ENCODE assay signal across 8 cellular contexts in the genomic region with DNA sequence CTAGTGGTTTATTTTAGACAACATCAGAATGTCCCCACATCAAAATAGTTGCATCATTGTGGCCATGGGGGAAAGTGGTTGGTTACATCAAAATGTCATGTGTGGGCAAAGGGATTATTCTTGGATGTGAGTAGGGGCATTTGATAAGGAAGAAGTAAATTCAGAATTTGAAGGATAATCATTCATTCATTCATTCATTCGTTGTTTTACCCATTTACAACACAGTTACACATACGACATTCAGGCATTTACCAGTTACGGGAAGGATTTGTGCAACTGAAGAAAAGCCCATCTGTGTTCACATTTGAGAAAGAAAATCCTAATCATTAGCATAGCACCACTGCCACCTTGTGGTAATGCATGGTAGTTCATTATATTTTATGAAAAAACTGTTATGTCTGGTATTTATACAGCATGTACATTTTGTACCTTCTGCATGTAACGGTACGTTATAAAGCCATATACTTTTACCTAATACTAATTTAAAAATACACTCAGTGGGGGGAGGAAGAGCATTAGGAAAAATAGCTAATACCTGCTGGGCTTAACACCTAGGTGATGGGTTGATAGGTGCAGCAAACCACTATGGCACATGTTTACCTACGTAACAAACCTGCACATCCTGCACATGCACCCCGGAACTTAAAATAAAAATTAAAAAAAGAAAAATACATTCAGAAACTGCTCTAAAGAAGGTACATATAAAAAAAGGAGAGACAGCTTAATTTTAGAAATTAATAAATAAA.
DNase-seq lines count a peak whose midpoint lies in the region; ATAC-seq, FAIRE-seq and TF ChIP-seq lines count a peak whose summit lies in the region.

No MANE protein-coding gene starts in this region.

- DNase-seq in CD4-positive, alpha-beta memory T cell: peak in 4 of 5 donors; percentile 63 to 68 (median 64)
- DNase-seq in GM19239 (ENCODE audit: insufficient read length, low spot score): peak; percentile 18
- peak; percentile 65 for DNase-seq in NCI-H2171 treated with DMSO at 0.1 percent for 48 hours (lab: John Stamatoyannopoulos, UW)
- no peak for DNase-seq in WERI-Rb-1
- peak; percentile 92 for DNase-seq in fibroblast of peridontal ligament (ENCODE audit: extremely low read depth)
- peak; percentile 79 for DNase-seq in osteoblast (ENCODE audit: insufficient read length, low spot score, missing footprints)

- H3K9me3 Mint-ChIP-seq in CD4-positive, alpha-beta memory T cell: no peaks in the 10 kb centered on the region

- no peaks in the 10 kb centered on the region for H3K9me3 ChIP-seq in CD4-positive, alpha-beta memory T cell (ENCODE audit: control insufficient read depth in 1 of 2, low read length in 2 of 2)
- H3K9me3 ChIP-seq in WERI-Rb-1 (ENCODE audit: severe bottlenecking): no peaks in the 10 kb centered on the region
- H3K9me3 ChIP-seq in osteoblast (ENCODE audit: low read depth, low read length): no peaks in the 10 kb centered on the region

- intact Hi-C loops in CD4-positive, alpha-beta memory T cell (cut with micrococcal nuclease): loop anchor here (1.0 to 5.0 kb wide), 8 partner anchors 71 to 1033 kb away; no protein-coding TSS in a partner anchor

- H3K27me3 ChIP-seq in CD4-positive, alpha-beta memory T cell (ENCODE audit: insufficient read depth, low read length): no peaks in the 10 kb centered on the region
- H3K27me3 ChIP-seq in WERI-Rb-1 (ENCODE audit: insufficient read depth, low read depth, severe bottlenecking) (no peaks in the 10 kb centered on the region), osteoblast (ENCODE audit: insufficient read depth, low read length) (no peaks in the 10 kb centered on the region)

- no peak for ATAC-seq in HG03025 (IDR thresholded peaks at IDR 0.05; ENCODE audit: low FRiP score, unreplicated experiment)
- ATAC-seq in HG03457 (IDR thresholded peaks at IDR 0.05; ENCODE audit: unreplicated experiment): no peak

- TF ChIP-seq CTCF in WERI-Rb-1 (IDR thresholded peaks at IDR 0.05; ENCODE audit: low read depth, low read length) (0 out of 2 replicates have a peak, but pooled peaks have one; percentile 13), osteoblast (IDR thresholded peaks at IDR 0.05; ENCODE audit: extremely low read depth, low read depth, low read length) (peak; percentile 69)

- H3K79me2 ChIP-seq in osteoblast (ENCODE audit: insufficient read depth, low read length): peaks cover 9% of the 10 kb centered on the region

- POLR2A ChIA-PET in CD4-positive, alpha-beta memory T cell (lab: Charles Lee; ENCODE audit: partially characterized antibody): no interaction called here

- peak overlapping the region in 1 of 7 donors; percentile 24 for H3K27ac Mint-ChIP-seq in CD4-positive, alpha-beta memory T cell

- no peak overlapping the region for H2AFZ ChIP-seq in osteoblast (ENCODE audit: low read length)

- H3K4me1 Mint-ChIP-seq in CD4-positive, alpha-beta memory T cell: peaks cover 7 to 8% (median 7%) of the 10 kb centered on the region in 4 donors

- peaks cover 2% of the 10 kb centered on the region for H4K20me1 ChIP-seq in osteoblast (ENCODE audit: insufficient read depth, low read length)

- peak; percentile 78 for FAIRE-seq in GM19239 (lab: Jason Lieb, UNC)

- CTCF ChIA-PET in CD4-positive, alpha-beta memory T cell (lab: Charles Lee; ENCODE audit: partially characterized antibody): interaction anchor here (0.6 to 11.4 kb wide), 13 partner anchors 12 to 699 kb away, joined by 3 to 122 read pairs (median 3); partner anchors contain the start of gene DGKH

- H3K4me1 ChIP-seq in CD4-positive, alpha-beta memory T cell (ENCODE audit: insufficient read depth, low read length): peaks cover 6% of the 10 kb centered on the region
- H3K4me1 ChIP-seq in osteoblast (ENCODE audit: insufficient read depth, low read length): peaks cover 15% of the 10 kb centered on the region

- no peak overlapping the region for H3K27ac ChIP-seq in CD4-positive, alpha-beta memory T cell (ENCODE audit: low read depth, low read length)
- H3K27ac ChIP-seq in WERI-Rb-1 (no peak overlapping the region), osteoblast (ENCODE audit: low read depth, low read length) (no peak overlapping the region)

- no peak overlapping the region for H3K4me3 ChIP-seq in CD4-positive, alpha-beta memory T cell (ENCODE audit: low read length in 2 of 2)
- H3K4me3 ChIP-seq in WERI-Rb-1 (ENCODE audit: low read depth, low read length): no peak overlapping the region
- no peak overlapping the region for H3K4me3 ChIP-seq in osteoblast (ENCODE audit: insufficient read depth, low read length)

- no peaks in the 10 kb centered on the region for H3K36me3 ChIP-seq in CD4-positive, alpha-beta memory T cell (ENCODE audit: insufficient read depth, low read length)
- H3K36me3 ChIP-seq in WERI-Rb-1 (no peaks in the 10 kb centered on the region), osteoblast (ENCODE audit: insufficient read depth, low read length) (no peaks in the 10 kb centered on the region)

- H3K27me3 Mint-ChIP-seq in CD4-positive, alpha-beta memory T cell: no peaks in the 10 kb centered on the region

- peak overlapping the region in 1 of 8 donors; percentile 5 for H3K4me3 Mint-ChIP-seq in CD4-positive, alpha-beta memory T cell

- no peaks in the 10 kb centered on the region for H3K36me3 Mint-ChIP-seq in CD4-positive, alpha-beta memory T cell

- peak overlapping the region; percentile 50 for H3K4me2 ChIP-seq in osteoblast (ENCODE audit: insufficient read depth, low read length)
